In the genomic region with DNA sequence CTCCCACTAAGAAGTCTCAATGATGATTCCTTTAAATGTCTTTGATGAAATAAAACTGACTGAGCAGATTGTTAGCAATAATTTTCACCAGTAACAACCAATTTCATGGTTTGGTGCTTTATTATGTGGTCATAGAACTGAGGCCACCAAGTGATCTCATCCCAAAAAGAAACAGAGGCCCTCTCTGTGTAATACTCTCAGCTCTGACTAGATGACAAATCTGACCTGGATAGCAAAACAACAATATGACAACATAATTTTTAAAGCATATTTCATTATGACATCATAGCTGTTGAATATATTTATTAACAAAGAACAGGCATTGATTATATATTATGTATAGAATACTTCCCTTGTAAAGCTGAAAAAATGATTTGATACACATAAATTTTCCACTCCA, we compare ENCODE assay signal across 22 cellular contexts. TPM values are rescaled to one million over a fixed set of nuclear protein-coding genes. Genes with fewer than 3 reads are reported as not detected.
"Had no signal": no experiment of that assay in that cellular context is flagged by ENCODE, and none has a peak within 500 bp of the region (broad histone marks: within the 10 kb centered on the region; RNA-seq: fewer than 3 reads in every experiment).

No MANE protein-coding gene starts in this region.

- H3K27ac Mint-ChIP-seq: activated B cell treated with CpG ODN at 0.5 μM for 24 hours; activated CD4-positive, alpha-beta T cell treated with anti-CD3 and anti-CD28 coated beads, Interleukin-2, amount 10 ng/mL, durations not matched to agents 24 days and 14 days; activated CD8-positive, alpha-beta memory T cell treated with anti-CD3 and anti-CD28 coated beads, Interleukin-2, amount 10 ng/mL, durations not matched to agents 7 days and 5 days; activated naive CD8-positive, alpha-beta T cell; T-helper 17 cell had no signal

- DNase-seq: activated B cell treated with CpG ODN at 0.5 μM for 24 hours; activated CD4-positive, alpha-beta T cell treated with anti-CD3 and anti-CD28 coated beads for 1 hour; activated CD4-positive, alpha-beta T cell treated with anti-CD3 and anti-CD28 coated beads, Interleukin-2, amount 10 ng/mL, durations not matched to agents 24 days and 14 days; activated CD4-positive, alpha-beta T cell treated with anti-CD3 and anti-CD28 coated beads, Interleukin-2, amount 50 U/mL, for 48 hours; activated CD8-positive, alpha-beta memory T cell treated with anti-CD3 and anti-CD28 coated beads, Interleukin-2, amount 10 ng/mL, durations not matched to agents 7 days and 5 days; activated effector memory CD4-positive, alpha-beta T cell treated with anti-CD3 and anti-CD28 coated beads, Interleukin-2, amount 50 U/mL, for 16 hours; activated naive CD4-positive, alpha-beta T cell treated with Interleukin-2 at 50 U/mL for 16 hours; activated T-cell treated with anti-CD3 and anti-CD28 coated beads, Interleukin-2, amount 50 U/mL, for 4 hours; amygdala; caudate nucleus; MM.1S; NCI-H1105; NCI-H1436; NCI-H1694 treated with DMSO at 0.1 percent for 48 hours; NCI-H345; NCI-H510A; NCI-H82; SHP77 treated with DMSO at 0.1 percent for 48 hours; T-helper 17 cell; T-helper 9 cell had no signal

- H3K4me1 Mint-ChIP-seq: activated B cell treated with CpG ODN at 0.5 μM for 24 hours; activated CD4-positive, alpha-beta T cell treated with anti-CD3 and anti-CD28 coated beads, Interleukin-2, amount 10 ng/mL, durations not matched to agents 24 days and 14 days; activated CD8-positive, alpha-beta memory T cell treated with anti-CD3 and anti-CD28 coated beads, Interleukin-2, amount 10 ng/mL, durations not matched to agents 7 days and 5 days; T-helper 17 cell had no signal

- H3K27me3 Mint-ChIP-seq: activated B cell treated with CpG ODN at 0.5 μM for 24 hours; activated CD8-positive, alpha-beta memory T cell treated with anti-CD3 and anti-CD28 coated beads, Interleukin-2, amount 10 ng/mL, durations not matched to agents 7 days and 5 days; T-helper 17 cell had no signal

- FAIRE-seq: RCC 7860 had no signal

- H3K4me3 Mint-ChIP-seq: activated B cell treated with CpG ODN at 0.5 μM for 24 hours; activated CD4-positive, alpha-beta T cell treated with anti-CD3 and anti-CD28 coated beads, Interleukin-2, amount 10 ng/mL, durations not matched to agents 24 days and 14 days; activated CD8-positive, alpha-beta memory T cell treated with anti-CD3 and anti-CD28 coated beads, Interleukin-2, amount 10 ng/mL, durations not matched to agents 7 days and 5 days; activated naive CD8-positive, alpha-beta T cell; activated T-cell treated with anti-CD3 and anti-CD28 coated beads, Interleukin-2, amount 50 U/mL, for 4 hours; T-helper 17 cell had no signal

- H3K36me3 Mint-ChIP-seq: activated CD8-positive, alpha-beta memory T cell treated with anti-CD3 and anti-CD28 coated beads, Interleukin-2, amount 10 ng/mL, durations not matched to agents 7 days and 5 days; activated naive CD8-positive, alpha-beta T cell had no signal

- H3K9me3 Mint-ChIP-seq: activated CD4-positive, alpha-beta T cell treated with anti-CD3 and anti-CD28 coated beads, Interleukin-2, amount 10 ng/mL, durations not matched to agents 24 days and 14 days; activated T-cell treated with anti-CD3 and anti-CD28 coated beads, Interleukin-2, amount 50 U/mL, for 4 hours had no signal

RNA-seq across cellular contexts. Expression of a gene that starts 5.9 kb away (rescaled TPM):
- total RNA-seq: activated B cell treated with CpG ODN at 0.5 μM for 24 hours; activated CD4-positive, alpha-beta T cell treated with anti-CD3 and anti-CD28 coated beads, Interleukin-2, amount 10 ng/mL, durations not matched to agents 24 days and 14 days; activated CD8-positive, alpha-beta memory T cell treated with anti-CD3 and anti-CD28 coated beads, Interleukin-2, amount 10 ng/mL, durations not matched to agents 7 days and 5 days; activated T-cell treated with anti-CD3 and anti-CD28 coated beads, Interleukin-2, amount 50 U/mL, for 4 hours; T-helper 17 cell had no signal
